ENCODE assay signal across 8 cellular contexts in the genomic region with DNA sequence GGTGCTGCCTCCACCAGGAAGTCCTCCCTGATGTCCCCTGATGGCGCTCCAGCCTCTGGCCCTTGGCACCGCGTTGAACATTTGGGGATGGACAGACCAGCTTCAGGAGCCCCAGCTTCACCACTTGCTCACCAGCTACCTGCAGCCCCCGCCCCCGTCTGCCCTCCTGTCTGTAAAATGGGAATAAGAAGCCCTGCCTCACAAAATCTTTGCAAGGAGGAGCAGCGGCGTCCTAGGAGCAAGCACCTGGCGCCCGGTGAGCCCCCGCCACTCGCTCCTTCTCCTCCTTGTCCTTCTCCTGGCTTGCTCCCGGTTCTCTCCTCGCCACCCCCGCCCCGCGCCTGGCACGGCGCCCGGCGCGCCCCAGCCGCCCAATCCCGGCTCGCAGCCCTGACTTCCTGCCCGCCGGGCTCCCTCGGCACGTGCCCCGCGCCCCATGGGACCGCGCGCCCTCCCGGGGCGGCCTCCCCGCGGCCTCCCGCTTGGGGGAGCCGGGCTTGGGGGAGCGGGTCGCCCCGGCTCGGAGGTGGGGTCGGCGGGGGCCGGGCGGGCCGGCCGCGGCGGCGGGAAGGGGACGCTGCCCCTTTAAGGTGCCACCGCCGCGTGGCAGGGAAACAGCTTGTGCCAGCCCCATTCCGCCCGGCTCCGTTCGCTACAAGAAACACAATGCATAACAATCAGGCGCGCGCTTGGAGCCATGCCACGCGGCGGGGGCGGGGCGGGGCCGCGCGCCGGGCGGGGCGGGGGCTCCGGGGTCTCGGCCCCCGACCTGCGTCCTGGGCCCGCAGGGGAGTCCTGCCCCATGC.
A peak's percentile ranks its signal among the peaks of the same experiment; 100 is the strongest.
DNase-seq lines count a peak whose midpoint lies in the region; ATAC-seq and TF ChIP-seq lines count a peak whose summit lies in the region.

No MANE protein-coding gene starts in this region.

- ATAC-seq in HG02973 (IDR thresholded peaks at IDR 0.05; ENCODE audit: unreplicated experiment), result no peak

- H3K27ac ChIP-seq in RWPE1, result peak overlapping the region; percentile 80

- CTCF ChIA-PET in RWPE1 (lab: Yijun Ruan, JAX), result interaction anchor here (0.6 to 1.9 kb wide), 4 partner anchors 8 to 70 kb away, joined by 3 to 6 read pairs (median 4); no protein-coding TSS in a partner anchor

- TF ChIP-seq RAD21 in Ishikawa (IDR thresholded peaks at IDR 0.05; ENCODE audit: low read depth), result no peak

- intact Hi-C loops in posterior cingulate gyrus (cut with DNase I), result no loop called here

- DNase-seq in COLO668 (lab: John Stamatoyannopoulos, UW; ENCODE audit: unreplicated experiment) (peak; percentile 84), RWPE1 (ENCODE audit: low spot score) (peak; percentile 82), glomerular visceral epithelial cell (ENCODE audit: extremely low spot score) (peak; percentile 75), posterior cingulate gyrus (peak in 8 of 10 donors; percentile 60 to 94 (median 71)), ecto neural progenitor cell (ENCODE audit: low spot score) (no peak)
- peak; percentile 25 to 60 (median 35) for DNase-seq in activated naive CD4-positive, alpha-beta T cell (lab: John Stamatoyannopoulos, UW)

- TF ChIP-seq EP300 in Ishikawa (IDR thresholded peaks at IDR 0.05; ENCODE audit: borderline replicate concordance), result peak; percentile 36; the same call in 1 of the 2 replicates

- POLR2A ChIA-PET in RWPE1 (lab: Yijun Ruan, JAX; ENCODE audit: low non-redundant PET), result interaction anchor here (0.5 kb wide), 1 partner anchor 101 kb away, joined by 4 read pairs; no protein-coding TSS in a partner anchor

- TF ChIP-seq CTCF in RWPE1 (conservative IDR thresholded peaks at IDR 0.05; ENCODE audit: low read depth), result no peak

TF ChIP-seq in Ishikawa, 13 proteins besides CTCF, POLR2A, EP300 and RAD21:
- TF ChIP-seq, protein P1, sequence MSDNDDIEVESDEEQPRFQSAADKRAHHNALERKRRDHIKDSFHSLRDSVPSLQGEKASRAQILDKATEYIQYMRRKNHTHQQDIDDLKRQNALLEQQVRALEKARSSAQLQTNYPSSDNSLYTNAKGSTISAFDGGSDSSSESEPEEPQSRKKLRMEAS (IDR thresholded peaks at IDR 0.05), result peak; percentile 73; the same call in 1 of the 2 replicates
- TF ChIP-seq TAF1 (IDR thresholded peaks at IDR 0.05; ENCODE audit: low read depth) (no peak), YY1 (IDR thresholded peaks at IDR 0.05; ENCODE audit: low read depth) (no peak), CREB1 (IDR thresholded peaks at IDR 0.05; ENCODE audit: low read depth) (no peak), CEBPB (IDR thresholded peaks at IDR 0.05) (no peak), TCF12 (IDR thresholded peaks at IDR 0.05; ENCODE audit: low read depth) (peak; percentile 20; the same call in 1 of the 2 replicates), ZBTB7A (IDR thresholded peaks at IDR 0.05; ENCODE audit: low read depth) (no peak), EGR1 (IDR thresholded peaks at IDR 0.05) (peak; percentile 60; the same call in 1 of the 2 replicates), NFIC (IDR thresholded peaks at IDR 0.05) (peak; percentile 90), FOXM1 (IDR thresholded peaks at IDR 0.05; ENCODE audit: borderline replicate concordance, low read depth) (no peak), TEAD4 (IDR thresholded peaks at IDR 0.05) (no peak)
- TF ChIP-seq, protein P2, sequence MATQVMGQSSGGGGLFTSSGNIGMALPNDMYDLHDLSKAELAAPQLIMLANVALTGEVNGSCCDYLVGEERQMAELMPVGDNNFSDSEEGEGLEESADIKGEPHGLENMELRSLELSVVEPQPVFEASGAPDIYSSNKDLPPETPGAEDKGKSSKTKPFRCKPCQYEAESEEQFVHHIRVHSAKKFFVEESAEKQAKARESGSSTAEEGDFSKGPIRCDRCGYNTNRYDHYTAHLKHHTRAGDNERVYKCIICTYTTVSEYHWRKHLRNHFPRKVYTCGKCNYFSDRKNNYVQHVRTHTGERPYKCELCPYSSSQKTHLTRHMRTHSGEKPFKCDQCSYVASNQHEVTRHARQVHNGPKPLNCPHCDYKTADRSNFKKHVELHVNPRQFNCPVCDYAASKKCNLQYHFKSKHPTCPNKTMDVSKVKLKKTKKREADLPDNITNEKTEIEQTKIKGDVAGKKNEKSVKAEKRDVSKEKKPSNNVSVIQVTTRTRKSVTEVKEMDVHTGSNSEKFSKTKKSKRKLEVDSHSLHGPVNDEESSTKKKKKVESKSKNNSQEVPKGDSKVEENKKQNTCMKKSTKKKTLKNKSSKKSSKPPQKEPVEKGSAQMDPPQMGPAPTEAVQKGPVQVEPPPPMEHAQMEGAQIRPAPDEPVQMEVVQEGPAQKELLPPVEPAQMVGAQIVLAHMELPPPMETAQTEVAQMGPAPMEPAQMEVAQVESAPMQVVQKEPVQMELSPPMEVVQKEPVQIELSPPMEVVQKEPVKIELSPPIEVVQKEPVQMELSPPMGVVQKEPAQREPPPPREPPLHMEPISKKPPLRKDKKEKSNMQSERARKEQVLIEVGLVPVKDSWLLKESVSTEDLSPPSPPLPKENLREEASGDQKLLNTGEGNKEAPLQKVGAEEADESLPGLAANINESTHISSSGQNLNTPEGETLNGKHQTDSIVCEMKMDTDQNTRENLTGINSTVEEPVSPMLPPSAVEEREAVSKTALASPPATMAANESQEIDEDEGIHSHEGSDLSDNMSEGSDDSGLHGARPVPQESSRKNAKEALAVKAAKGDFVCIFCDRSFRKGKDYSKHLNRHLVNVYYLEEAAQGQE (IDR thresholded peaks at IDR 0.05; ENCODE audit: low read depth), result no peak
- TF ChIP-seq, protein P3, sequence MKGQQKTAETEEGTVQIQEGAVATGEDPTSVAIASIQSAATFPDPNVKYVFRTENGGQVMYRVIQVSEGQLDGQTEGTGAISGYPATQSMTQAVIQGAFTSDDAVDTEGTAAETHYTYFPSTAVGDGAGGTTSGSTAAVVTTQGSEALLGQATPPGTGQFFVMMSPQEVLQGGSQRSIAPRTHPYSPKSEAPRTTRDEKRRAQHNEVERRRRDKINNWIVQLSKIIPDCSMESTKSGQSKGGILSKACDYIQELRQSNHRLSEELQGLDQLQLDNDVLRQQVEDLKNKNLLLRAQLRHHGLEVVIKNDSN (IDR thresholded peaks at IDR 0.05), result peak; percentile 75
